Comparison of ENCODE assay signal across 8 cellular contexts in genomic region chrX:65034641-65035450, GRCh38. TPM values are rescaled to one million over a fixed set of nuclear protein-coding genes. Genes with fewer than 3 reads are reported as not detected.
A peak's percentile ranks its signal among the peaks of the same experiment; 100 is the strongest.
DNase-seq lines count a peak whose midpoint lies in the region; ATAC-seq, FAIRE-seq and TF ChIP-seq lines count a peak whose summit lies in the region.

Gene ZC3H12B, plus strand, starts transcription at chrX:65034826.

- H3K9me3 ChIP-seq in A549: no peaks in the 10 kb centered on the region
- H3K9me3 ChIP-seq in neuron (ENCODE audit: low read length): no peaks in the 10 kb centered on the region

- H3K27ac ChIP-seq in A549 (0 out of 6 replicates have a peak within 1 kb of the TSS, but pooled peaks of 1 of the 2 experiments have one; percentile 28), foreskin keratinocyte (no peak within 1 kb of the TSS)

- H3K4me3 ChIP-seq in A549: peak within 1 kb of the TSS; percentile 37
- peak within 1 kb of the TSS; percentile 83 for H3K4me3 ChIP-seq in neuron (ENCODE audit: low read length)

- H3K4me1 ChIP-seq in A549 (no peaks in the 10 kb centered on the region), foreskin keratinocyte (no peaks in the 10 kb centered on the region), neuron (ENCODE audit: insufficient read depth, low read length) (peaks cover 5% of the 10 kb centered on the region)

- no peak for TF ChIP-seq EP300 in A549 (IDR thresholded peaks at IDR 0.05)

- H3K27me3 ChIP-seq in foreskin keratinocyte (no peaks in the 10 kb centered on the region), neuron (ENCODE audit: insufficient read depth, low read length) (no peaks in the 10 kb centered on the region)

- TF ChIP-seq CTCF in A549 (IDR thresholded peaks at IDR 0.05) (no peak), foreskin keratinocyte (conservative IDR thresholded peaks at IDR 0.05) (peak; percentile 52)

- H3K4me2 ChIP-seq in A549: peak within 1 kb of the TSS; percentile 69

- TF ChIP-seq RAD21 in A549 (conservative IDR thresholded peaks at IDR 0.05 in 1 of 2, IDR thresholded peaks at IDR 0.05 in 1 of 2): no peak

- no peak for FAIRE-seq in A549 (lab: Jason Lieb, UNC)

- DNase-seq in A549 (ENCODE audit: low read depth in 1 of 2, low spot score in 1 of 2) (peak; percentile 25 to 58), RPMI7951 (ENCODE audit: low read depth) (peak; percentile 81), foreskin keratinocyte (peak in 1 of 2 donors; percentile 28), stromal cell of bone marrow (ENCODE audit: low read depth) (peak; percentile 59)
- DNase-seq in activated effector memory CD4-positive, alpha-beta T cell treated with anti-CD3 and anti-CD28 coated beads, Interleukin-2, amount 50 U/mL, for 16 hours: peak; percentile 91

- no peaks in the 10 kb centered on the region for H3K36me3 ChIP-seq in neuron (ENCODE audit: insufficient read depth, low read length)

- CTCF ChIA-PET in A549 (lab: Yijun Ruan, JAX): interaction anchor here (0.6 to 1.2 kb wide), 4 partner anchors 10 to 366 kb away, joined by 3 to 6 read pairs (median 4); partner anchors contain the start of gene ZC4H2

- TF ChIP-seq POLR2A in A549 (IDR thresholded peaks at IDR 0.05; ENCODE audit: low read length): no peak

- H2AFZ ChIP-seq in neuron (ENCODE audit: low read depth, low read length): no peak within 1 kb of the TSS

- POLR2A ChIA-PET in A549 (lab: Yijun Ruan, JAX): interaction anchor here (0.9 kb wide), 1 partner anchor 500 kb away, joined by 3 read pairs; the partner anchor contains the start of gene LAS1L

- WGBS in A549 (ENCODE audit: missing lambda C conversion rate): 5% methylated on average over 12 of the region's 69 CpGs

- ATAC-seq in A549 (peak; percentile 99), GM18867 (IDR thresholded peaks at IDR 0.05; ENCODE audit: unreplicated experiment) (peak; percentile 95), HG03135 (IDR thresholded peaks at IDR 0.05; ENCODE audit: unreplicated experiment) (peak; percentile 95), foreskin keratinocyte (peak; percentile 97)

TF ChIP-seq in A549, 52 proteins besides CTCF, POLR2A, EP300 and RAD21:
- TF ChIP-seq ATOH8 (CRISPR knock-in tag; IDR thresholded peaks at IDR 0.05; ENCODE audit: low read depth) (no peak), JUN (IDR thresholded peaks at IDR 0.05) (no peak), TFCP2L1 (CRISPR knock-in tag; IDR thresholded peaks at IDR 0.05) (no peak), ZFP36 (IDR thresholded peaks at IDR 0.05; ENCODE audit: borderline replicate concordance, partially characterized antibody) (no peak), FOSL2 (IDR thresholded peaks at IDR 0.05) (no peak), FOSL2 (CRISPR knock-in tag; IDR thresholded peaks at IDR 0.05) (no peak), FOXS1 (CRISPR knock-in tag; IDR thresholded peaks at IDR 0.05) (no peak), HDAC2 (IDR thresholded peaks at IDR 0.05) (no peak), MAX (IDR thresholded peaks at IDR 0.05) (no peak), ZSCAN20 (CRISPR knock-in tag; IDR thresholded peaks at IDR 0.05) (no peak), RFX5 (IDR thresholded peaks at IDR 0.05) (no peak), NFE2L2 (conservative IDR thresholded peaks at IDR 0.05; ENCODE audit: low read length) (no peak), ZNF302 (CRISPR knock-in tag; IDR thresholded peaks at IDR 0.05) (no peak), USF2 (IDR thresholded peaks at IDR 0.05) (no peak), HOXB5 (CRISPR knock-in tag; IDR thresholded peaks at IDR 0.05) (no peak), POLR2AphosphoS2 (conservative IDR thresholded peaks at IDR 0.05; ENCODE audit: low read length) (no peak), NPAS2 (CRISPR knock-in tag; IDR thresholded peaks at IDR 0.05; ENCODE audit: borderline replicate concordance) (no peak), ELK1 (IDR thresholded peaks at IDR 0.05; ENCODE audit: low read depth, low read length) (no peak)

RNA-seq across cellular contexts. Expression of gene ZC3H12B, which starts in this region (rescaled TPM):
- polyA plus RNA-seq in A549 (2011; rRNA removed): 0.01 TPM in 1 of 2 replicates, not detected in the other
- polyA plus RNA-seq in A549 (2012; cell fraction: cytosol; rRNA removed): not detected in 2 replicates
- not detected in 2 replicates for polyA plus RNA-seq in A549 (2012; cell fraction: nucleus; rRNA removed)
- polyA plus RNA-seq in A549 (2017; fragmentation: RNase III; extraction: RNeasy Plus Mini Kit Qiagen cat#74134 plus additional on column Dnase treatment): not detected in 3 replicates
- polyA minus RNA-seq in A549 (2011; rRNA and poly(A)+ RNA removed): not detected in 2 replicates
- 0.12 and 0.29 TPM in 2 replicates for total RNA-seq in RPMI7951 (2014; rRNA removed; shearing (Covaris generic))
- 0.04 and 0.07 TPM in 2 replicates for total RNA-seq in foreskin keratinocyte
- 0.01 TPM in 1 of 2 replicates, not detected in the other for polyA plus RNA-seq in foreskin keratinocyte

Comparison
In these comparisons a context has a peak if more than half of its experiments do, and no peak if none do; other contexts are left out.
1. Peak in DNase-seq, ATAC-seq, H3K4me3 ChIP-seq and H3K4me2 ChIP-seq in A549; RNA of the gene not detected or under 1 TPM.
2. Peak in DNase-seq in RPMI7951; RNA of the gene not detected or under 1 TPM.
3. Peak in ATAC-seq in foreskin keratinocyte; RNA of the gene not detected or under 1 TPM.